Comparison of ENCODE assay signal across 23 cellular contexts in genomic region chr2:179449010-179449409, GRCh38.
DNase-seq lines count a peak whose midpoint lies in the region; ATAC-seq and TF ChIP-seq lines count a peak whose summit lies in the region.
"Had no signal": no experiment of that assay in that cellular context is flagged by ENCODE, and none has a peak within 500 bp of the region (broad histone marks: within the 10 kb centered on the region; RNA-seq: fewer than 3 reads in every experiment).

No MANE protein-coding gene starts in this region.

- BruUV-seq in PC-9 (replicated peaks; lab: Mats Ljungman, UMichigan), result no TSS peak

- CTCF ChIA-PET in PC-9 (lab: Charles Lee), result no interaction called here

- peaks cover 4% of the 10 kb centered on the region; the same call in 1 of the 2 replicates for H3K9me3 ChIP-seq in PC-9 (ENCODE audit: insufficient read depth, low read depth)
- H3K9me3 ChIP-seq: ascending aorta, BE2C, colonic mucosa, gastroesophageal sphincter, left ventricle myocardium inferior, testis had no signal

- no peak overlapping the region for H2AFZ ChIP-seq in PC-9

- ATAC-seq in GM18861 (IDR thresholded peaks at IDR 0.05; ENCODE audit: unreplicated experiment) (peak; percentile 91), GM21447 (IDR thresholded peaks at IDR 0.05; ENCODE audit: unreplicated experiment) (peak; percentile 63), HG03060 (IDR thresholded peaks at IDR 0.05; ENCODE audit: low read depth, unreplicated experiment) (peak; percentile 74)
- ATAC-seq: gastroesophageal sphincter, Panc1, T-cell, WTC11 had no signal

- intact Hi-C loops in lower leg skin (cut with DNase I; ENCODE audit: low total_unique reads) (no loop called here), PC-9 (cut with micrococcal nuclease; ENCODE audit: unreplicated experiment) (no loop called here)

- no peaks in the 10 kb centered on the region for H4K20me1 ChIP-seq in PC-9 (ENCODE audit: insufficient read depth)

- TF ChIP-seq POLR2A in lower leg skin (IDR thresholded peaks at IDR 0.05), result no peak

- H3K4me2 ChIP-seq in PC-9, result no peak overlapping the region

- TF ChIP-seq CTCF in VCaP (conservative IDR thresholded peaks at IDR 0.05) (no peak), lower leg skin (IDR thresholded peaks at IDR 0.05) (no peak), PC-9 (conservative IDR thresholded peaks at IDR 0.05) (no peak)

- no peaks in the 10 kb centered on the region for H3F3A ChIP-seq in PC-9 (ENCODE audit: insufficient read depth, low read depth)

- H3K36me3 ChIP-seq in PC-9 (ENCODE audit: low read depth), result no peaks in the 10 kb centered on the region
- H3K36me3 ChIP-seq: ascending aorta, BE2C, colonic mucosa, gastroesophageal sphincter, left ventricle myocardium inferior had no signal

- POLR2A ChIA-PET in PC-9 (lab: Charles Lee; ENCODE audit: unreplicated experiment), result no interaction called here

- DNase-seq in lower leg skin (ENCODE audit: low spot score in 2 of 2) (no peak), PC-9 (no peak), NCI-H2029 (lab: John Stamatoyannopoulos, UW) (no peak), HuH-7.5 (ENCODE audit: low spot score) (no peak)
- DNase-seq: activated gamma-delta T cell treated with Interleukin-2 at 50 U/mL for 16 hours; BE2C; colonic mucosa; DMS153; HCEC 1CT; left ventricle myocardium inferior; NCI-H2081; NCI-H526; stimulated activated CD4-positive, alpha-beta T cell treated with anti-CD3 and anti-CD28 coated beads, Interleukin-4, amount 100 ng/mL, for 24 hours; T-cell; testis had no signal

- H3K4me1 ChIP-seq in PC-9 (replicated peaks; ENCODE audit: insufficient read depth), result no peaks in the 10 kb centered on the region
- H3K4me1 ChIP-seq: ascending aorta, BE2C, colonic mucosa, left ventricle myocardium inferior, testis had no signal

- no peaks in the 10 kb centered on the region for H3K27me3 ChIP-seq in PC-9 (ENCODE audit: insufficient read depth, low read depth)
- H3K27me3 ChIP-seq: ascending aorta, BE2C, colonic mucosa, gastroesophageal sphincter, testis had no signal

- H3K4me3 ChIP-seq in lower leg skin (ENCODE audit: low read depth, poor library complexity, severe bottlenecking) (no peak overlapping the region), PC-9 (no peak overlapping the region)
- H3K4me3 ChIP-seq: ascending aorta, colonic mucosa, gastroesophageal sphincter, left ventricle myocardium inferior, testis had no signal

- H3K27ac ChIP-seq in VCaP, result peak overlapping the region; percentile 47
- no peak overlapping the region for H3K27ac ChIP-seq in PC-9
- H3K27ac ChIP-seq: ascending aorta, colonic mucosa, gastroesophageal sphincter, left ventricle myocardium inferior, testis had no signal

- H3K9me2 ChIP-seq in PC-9 (ENCODE audit: insufficient read depth), result no peaks in the 10 kb centered on the region

- no peaks in the 10 kb centered on the region for H3K79me2 ChIP-seq in PC-9 (ENCODE audit: low read depth)

- 84 to 88% methylated on average over 4 of the region's 4 CpGs for WGBS in lower leg skin, 2 donors
